9 cellular contexts compared by ENCODE assay signal in genomic region chr11:6745465-6746015, GRCh38. TPM values are rescaled to one million over a fixed set of nuclear protein-coding genes. Genes with fewer than 3 reads are reported as not detected.
DNase-seq lines count a peak whose midpoint lies in the region; ATAC-seq and TF ChIP-seq lines count a peak whose summit lies in the region.
"Had no signal": no experiment of that assay in that cellular context is flagged by ENCODE, and none has a peak within 500 bp of the region (broad histone marks: within the 10 kb centered on the region; RNA-seq: fewer than 3 reads in every experiment).

No MANE protein-coding gene starts in this region.

- H3K9me3 ChIP-seq in colonic mucosa (no peaks in the 10 kb centered on the region), thyroid gland (no peaks in the 10 kb centered on the region)

- H3K4me3 ChIP-seq in colonic mucosa (peak overlapping the region; percentile 12), thyroid gland (replicated peaks in 1 of 3) (no peak overlapping the region)

- H3K27me3 Mint-ChIP-seq in activated CD8-positive, alpha-beta memory T cell treated with anti-CD3 and anti-CD28 coated beads, Interleukin-2, amount 10 ng/mL, durations not matched to agents 7 days and 5 days: no peaks in the 10 kb centered on the region

- no peaks in the 10 kb centered on the region for H3K36me3 ChIP-seq in colonic mucosa
- H3K36me3 ChIP-seq in thyroid gland: no peaks in the 10 kb centered on the region

- H3K27ac Mint-ChIP-seq in activated CD8-positive, alpha-beta memory T cell treated with anti-CD3 and anti-CD28 coated beads, Interleukin-2, amount 10 ng/mL, durations not matched to agents 7 days and 5 days: no peak overlapping the region

- TF ChIP-seq CTCF in colonic mucosa (IDR thresholded peaks at IDR 0.05) (no peak), thyroid gland (IDR thresholded peaks at IDR 0.05) (no peak), foreskin keratinocyte (conservative IDR thresholded peaks at IDR 0.05) (no peak)

- peak; percentile 55 for ATAC-seq in activated CD8-positive, alpha-beta memory T cell treated with anti-CD3 and anti-CD28 coated beads, Interleukin-2, amount 10 ng/mL, durations not matched to agents 7 days and 5 days
- ATAC-seq in HG02973 (IDR thresholded peaks at IDR 0.05; ENCODE audit: unreplicated experiment) (peak; percentile 34), foreskin keratinocyte (no peak)

- H3K4me1 ChIP-seq in colonic mucosa: no peaks in the 10 kb centered on the region
- no peaks in the 10 kb centered on the region for H3K4me1 ChIP-seq in thyroid gland
- no peaks in the 10 kb centered on the region for H3K4me1 ChIP-seq in foreskin keratinocyte

- CTCF ChIA-PET in activated CD8-positive, alpha-beta memory T cell treated with anti-CD3 and anti-CD28 coated beads, Interleukin-2, amount 10 ng/mL, durations not matched to agents 7 days and 5 days (lab: Charles Lee): interaction anchor here (0.7 to 17.1 kb wide), 14 partner anchors 4 to 425 kb away, joined by 3 to 357 read pairs (median 6); partner anchors contain the start of genes CAVIN3, ILK, MRPL17 and TAF10

- peaks cover 30% of the 10 kb centered on the region for H3K4me1 Mint-ChIP-seq in activated CD8-positive, alpha-beta memory T cell treated with anti-CD3 and anti-CD28 coated beads, Interleukin-2, amount 10 ng/mL, durations not matched to agents 7 days and 5 days

- DNase-seq in activated CD8-positive, alpha-beta memory T cell treated with anti-CD3 and anti-CD28 coated beads, Interleukin-2, amount 10 ng/mL, durations not matched to agents 7 days and 5 days: no peak
- DNase-seq in activated CD8-positive, alpha-beta memory T cell treated with anti-CD3 and anti-CD28 coated beads for 24 hours: no peak
- DNase-seq in colonic mucosa (no peak), thyroid gland (no peak), SHP77 (lab: John Stamatoyannopoulos, UW) (no peak), NK-92 (lab: John Stamatoyannopoulos, UW; ENCODE audit: unreplicated experiment) (no peak), foreskin keratinocyte (no peak)
- DNase-seq: IMR-90 had no signal

- peak overlapping the region; percentile 75 for H3K27ac ChIP-seq in colonic mucosa
- H3K27ac ChIP-seq in thyroid gland: peak overlapping the region in 2 of 3 donors; percentile 43 to 58
- no peak overlapping the region for H3K27ac ChIP-seq in foreskin keratinocyte

- no peaks in the 10 kb centered on the region for H3K27me3 ChIP-seq in colonic mucosa
- no peaks in the 10 kb centered on the region for H3K27me3 ChIP-seq in thyroid gland
- peaks cover 20% of the 10 kb centered on the region for H3K27me3 ChIP-seq in foreskin keratinocyte

- 66 to 74% methylated on average over 2 of the region's 2 CpGs for WGBS in thyroid gland, 2 donors

- no peaks in the 10 kb centered on the region for H3K9me3 Mint-ChIP-seq in activated CD8-positive, alpha-beta memory T cell treated with anti-CD3 and anti-CD28 coated beads, Interleukin-2, amount 10 ng/mL, durations not matched to agents 7 days and 5 days (ENCODE audit: low read depth)

- no peak for TF ChIP-seq POLR2A in thyroid gland (IDR thresholded peaks at IDR 0.05)

- no peak overlapping the region for H3K4me3 Mint-ChIP-seq in activated CD8-positive, alpha-beta memory T cell treated with anti-CD3 and anti-CD28 coated beads, Interleukin-2, amount 10 ng/mL, durations not matched to agents 7 days and 5 days

- H3K36me3 Mint-ChIP-seq in activated CD8-positive, alpha-beta memory T cell treated with anti-CD3 and anti-CD28 coated beads, Interleukin-2, amount 10 ng/mL, durations not matched to agents 7 days and 5 days: peaks cover 22% of the 10 kb centered on the region

- intact Hi-C loops in colonic mucosa (cut with DNase I) (no loop called here), thyroid gland (cut with DNase I) (no loop called here)

- peak overlapping the region in 1 of 2 donors; percentile 51 for H3K9ac ChIP-seq in colonic mucosa (ENCODE audit: low read depth in 2 of 2, low read length in 2 of 2)

RNA-seq across cellular contexts. Expression of gene OR2AG2, which starts 26.2 kb away (rescaled TPM):
- not detected for total RNA-seq in activated CD8-positive, alpha-beta memory T cell treated with anti-CD3 and anti-CD28 coated beads, Interleukin-2, amount 10 ng/mL, durations not matched to agents 7 days and 5 days
- total RNA-seq in colonic mucosa (under 1 TPM in 1 of 2 donors, not detected in 1; 0.47 TPM), thyroid gland (under 1 TPM; 0.11 to 0.92 (median 0.34) TPM), foreskin keratinocyte (0.03 and 0.04 TPM in 2 replicates)
- polyA plus RNA-seq in foreskin keratinocyte: 0.02 TPM in 1 of 2 replicates, not detected in the other

RNA-seq across cellular contexts. Expression of gene OR2AG1, which starts 37.3 kb away (rescaled TPM):
- not detected for total RNA-seq in activated CD8-positive, alpha-beta memory T cell treated with anti-CD3 and anti-CD28 coated beads, Interleukin-2, amount 10 ng/mL, durations not matched to agents 7 days and 5 days
- total RNA-seq in colonic mucosa (not detected), thyroid gland (not detected), foreskin keratinocyte (not detected in 2 replicates)
- polyA plus RNA-seq in foreskin keratinocyte: not detected in 2 replicates
- total RNA-seq: IMR-90 had no signal
- polyA plus RNA-seq: IMR-90 had no signal

RNA-seq across cellular contexts. Expression of gene OR6A2, which starts 53.9 kb away (rescaled TPM):
- total RNA-seq in activated CD8-positive, alpha-beta memory T cell treated with anti-CD3 and anti-CD28 coated beads, Interleukin-2, amount 10 ng/mL, durations not matched to agents 7 days and 5 days: not detected
- total RNA-seq in colonic mucosa (under 1 TPM in 1 of 2 donors, not detected in 1; 0.59 TPM), thyroid gland (under 1 TPM; 0.27 to 0.92 (median 0.67) TPM), foreskin keratinocyte (not detected in 2 replicates)
- not detected in 2 replicates for polyA plus RNA-seq in foreskin keratinocyte
